24 cellular contexts compared by ENCODE assay signal in the genomic region with DNA sequence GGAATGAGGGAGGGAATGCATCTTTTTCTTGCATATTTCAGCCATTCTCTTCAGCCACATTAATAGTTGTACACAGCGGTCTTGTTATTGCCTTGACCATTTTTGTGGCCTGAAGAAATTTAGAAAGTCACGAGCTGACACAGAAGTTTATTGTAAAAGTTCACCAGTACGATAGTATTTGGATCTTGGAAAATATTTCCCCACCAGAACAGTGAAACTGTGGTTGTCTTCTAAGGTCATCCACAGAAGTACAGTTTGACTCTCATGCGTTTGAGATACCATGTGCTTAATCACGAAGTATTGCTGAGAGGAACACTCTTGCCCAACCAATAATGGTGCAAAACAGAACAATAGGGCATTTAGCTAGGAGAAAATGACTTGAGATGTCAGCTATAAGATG.
"Had no signal": no experiment of that assay in that cellular context is flagged by ENCODE, and none has a peak within 500 bp of the region (broad histone marks: within the 10 kb centered on the region; RNA-seq: fewer than 3 reads in every experiment).

No MANE protein-coding gene starts in this region.

- H3K27me3 ChIP-seq: gastrocnemius medialis, SJSA1, thyroid gland, upper lobe of right lung had no signal

- H3K4me3 Mint-ChIP-seq: activated T-cell treated with anti-CD3 and anti-CD28 coated beads, Interleukin-2, amount 50 U/mL, for 24 hours; natural killer cell treated with Interleukin-12 subunit alpha and Interleukin-12 subunit beta and Interleukin-15 and Interleukin-18, amount 100 ng/mL, for 72 hours; stimulated activated naive CD8-positive, alpha-beta T cell treated with anti-CD3 and anti-CD28 coated beads, Interleukin-15, Interleukin-2, amounts not matched to agents 100 ng/mL and 50 ng/mL, for 24 hours had no signal

- H3K27ac ChIP-seq: coronary artery, gastrocnemius medialis, SJSA1, thyroid gland, upper lobe of right lung had no signal

- H3K9me3 ChIP-seq: gastrocnemius medialis, SJSA1, thyroid gland, upper lobe of right lung had no signal

- H3K36me3 ChIP-seq: gastrocnemius medialis, thyroid gland, upper lobe of right lung had no signal

- DNase-seq: activated CD4-positive, alpha-beta T cell treated with anti-CD3 and anti-CD28 coated beads for 4 hours; activated CD8-positive, alpha-beta memory T cell treated with anti-CD3 and anti-CD28 coated beads for 24 hours; activated CD8-positive, alpha-beta memory T cell treated with anti-CD3 and anti-CD28 coated beads, Interleukin-2, amount 50 U/mL, for 4 hours; activated gamma-delta T cell; activated T-cell treated with anti-CD3 and anti-CD28 coated beads, Interleukin-2, amount 50 U/mL, for 24 hours; amygdala; cerebellar nuclear complex; erythroblast; gastrocnemius medialis; hippocampal formation; islet precursor cell; left cardiac atrium; stimulated activated CD4-positive, alpha-beta T cell treated with anti-CD3 and anti-CD28 coated beads, Interleukin-4, amount 100 ng/mL, for 4 hours; substantia nigra; T-helper 1 cell; T-helper 9 cell; thyroid gland; upper lobe of right lung had no signal

- H3K4me1 ChIP-seq: gastrocnemius medialis, SJSA1, thyroid gland, upper lobe of right lung had no signal

- H3K4me3 ChIP-seq: coronary artery, gastrocnemius medialis, SJSA1, thyroid gland, upper lobe of right lung had no signal

- H3K9me3 Mint-ChIP-seq: activated naive CD4-positive, alpha-beta T cell treated with anti-CD3 and anti-CD28 coated beads, Interleukin-2, amount 50 U/mL, for 72 hours; activated T-cell treated with anti-CD3 and anti-CD28 coated beads, Interleukin-2, amount 50 U/mL, for 24 hours; natural killer cell treated with Interleukin-12 subunit alpha and Interleukin-12 subunit beta and Interleukin-15 and Interleukin-18, amount 100 ng/mL, for 72 hours; stimulated activated naive CD8-positive, alpha-beta T cell treated with anti-CD3 and anti-CD28 coated beads, Interleukin-15, Interleukin-2, amounts not matched to agents 100 ng/mL and 50 ng/mL, for 24 hours had no signal

- H3K27me3 Mint-ChIP-seq: activated T-cell treated with anti-CD3 and anti-CD28 coated beads, Interleukin-2, amount 50 U/mL, for 24 hours; natural killer cell treated with Interleukin-12 subunit alpha and Interleukin-12 subunit beta and Interleukin-15 and Interleukin-18, amount 100 ng/mL, for 72 hours; progenitor cell of endocrine pancreas; stimulated activated naive CD8-positive, alpha-beta T cell treated with anti-CD3 and anti-CD28 coated beads, Interleukin-15, Interleukin-2, amounts not matched to agents 100 ng/mL and 50 ng/mL, for 24 hours had no signal

- H3K27ac Mint-ChIP-seq: activated T-cell treated with anti-CD3 and anti-CD28 coated beads, Interleukin-2, amount 50 U/mL, for 24 hours; progenitor cell of endocrine pancreas had no signal
